7 cellular contexts compared by ENCODE assay signal in the genomic region with DNA sequence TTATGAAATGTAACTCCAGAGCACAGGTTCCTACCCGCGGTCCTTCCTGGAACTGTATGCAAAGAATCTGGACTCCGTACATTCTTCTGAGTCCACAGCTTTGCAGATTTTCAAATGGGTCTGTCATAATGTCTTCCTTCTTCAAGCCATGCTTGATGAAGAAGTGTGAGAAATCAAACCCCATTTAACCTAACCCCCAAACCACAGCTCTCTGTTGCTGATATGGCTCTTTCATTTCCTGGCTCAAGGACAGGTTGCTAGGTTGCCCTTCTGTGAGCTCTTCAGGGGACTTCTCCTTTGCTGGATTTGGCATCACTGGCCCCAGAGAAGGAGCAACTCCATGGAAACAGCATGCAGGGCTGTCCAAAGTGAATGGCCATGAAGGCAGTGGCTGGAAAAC. TPM values are rescaled to one million over a fixed set of nuclear protein-coding genes. Genes with fewer than 3 reads are reported as not detected.
DNase-seq lines count a peak whose midpoint lies in the region; ATAC-seq, FAIRE-seq and TF ChIP-seq lines count a peak whose summit lies in the region.
"Not testable (repeated sequence)": the region's sequence is repeated elsewhere in the genome, so short reads cannot be mapped to it uniquely, and the experiment has no call there.

No MANE protein-coding gene starts in this region.

- H3K4me1 Mint-ChIP-seq in activated CD4-positive, alpha-beta T cell treated with anti-CD3 and anti-CD28 coated beads, Interleukin-2, amount 10 ng/mL, durations not matched to agents 7 days and 5 days, result peaks cover 36% of the 10 kb centered on the region

- H3K27ac Mint-ChIP-seq in activated CD4-positive, alpha-beta T cell treated with anti-CD3 and anti-CD28 coated beads, Interleukin-2, amount 10 ng/mL, durations not matched to agents 7 days and 5 days, result not testable (repeated sequence)

- H3K27me3 Mint-ChIP-seq in activated CD4-positive, alpha-beta T cell treated with anti-CD3 and anti-CD28 coated beads, Interleukin-2, amount 10 ng/mL, durations not matched to agents 7 days and 5 days, result not testable (repeated sequence)

- H3K4me3 ChIP-seq in bronchial epithelial cell (ENCODE audit: low read depth, low read length), result not testable (repeated sequence)

- POLR2A ChIA-PET in activated CD4-positive, alpha-beta T cell treated with anti-CD3 and anti-CD28 coated beads, Interleukin-2, amount 10 ng/mL, durations not matched to agents 7 days and 5 days (lab: Charles Lee), result not testable (repeated sequence)

- H3K36me3 Mint-ChIP-seq in activated CD4-positive, alpha-beta T cell treated with anti-CD3 and anti-CD28 coated beads, Interleukin-2, amount 10 ng/mL, durations not matched to agents 7 days and 5 days (ENCODE audit: low read depth), result not testable (repeated sequence)

- ATAC-seq in GM18502 (IDR thresholded peaks at IDR 0.05; ENCODE audit: poor library complexity, unreplicated experiment) (peak; percentile 60), GM19395 (IDR thresholded peaks at IDR 0.05; ENCODE audit: unreplicated experiment) (peak; percentile 62), GM21825 (IDR thresholded peaks at IDR 0.05; ENCODE audit: unreplicated experiment) (peak; percentile 41), HG03066 (IDR thresholded peaks at IDR 0.05; ENCODE audit: low read depth, unreplicated experiment) (peak; percentile 41), HG03565 (IDR thresholded peaks at IDR 0.05; ENCODE audit: unreplicated experiment) (peak; percentile 37)

- not testable (repeated sequence) for DNase-seq in activated CD4-positive, alpha-beta T cell treated with anti-CD3 and anti-CD28 coated beads, Interleukin-2, amount 10 ng/mL, durations not matched to agents 7 days and 5 days; bronchial epithelial cell (ENCODE audit: low read depth)

- H3K9me3 Mint-ChIP-seq in activated CD4-positive, alpha-beta T cell treated with anti-CD3 and anti-CD28 coated beads, Interleukin-2, amount 10 ng/mL, durations not matched to agents 7 days and 5 days, result not testable (repeated sequence)

- TF ChIP-seq CTCF in bronchial epithelial cell (IDR thresholded peaks at IDR 0.05; ENCODE audit: insufficient read depth, low read length, severe bottlenecking), result not testable (repeated sequence)

- peak; percentile 99 for FAIRE-seq in bronchial epithelial cell (lab: Jason Lieb, UNC)

- CTCF ChIA-PET in activated CD4-positive, alpha-beta T cell treated with anti-CD3 and anti-CD28 coated beads, Interleukin-2, amount 10 ng/mL, durations not matched to agents 7 days and 5 days (lab: Charles Lee), result not testable (repeated sequence)

- not testable (repeated sequence) for H3K27me3 ChIP-seq in bronchial epithelial cell (ENCODE audit: control insufficient read depth, insufficient read depth, low read length)

- H3K4me3 Mint-ChIP-seq in activated CD4-positive, alpha-beta T cell treated with anti-CD3 and anti-CD28 coated beads, Interleukin-2, amount 10 ng/mL, durations not matched to agents 7 days and 5 days, result peak overlapping the region; percentile 41

- H3K36me3 ChIP-seq in bronchial epithelial cell (ENCODE audit: control insufficient read depth, insufficient read depth, low read length), result not testable (repeated sequence)

RNA-seq across cellular contexts. Expression of a gene that starts 41.9 kb away (rescaled TPM):
- 1 to 10 TPM; 6.3 to 8.7 TPM for total RNA-seq in activated CD4-positive, alpha-beta T cell treated with anti-CD3 and anti-CD28 coated beads, Interleukin-2, amount 10 ng/mL, durations not matched to agents 7 days and 5 days
- 0.77 and 1.1 TPM in 2 replicates for total RNA-seq in bronchial epithelial cell
